8 cellular contexts compared by ENCODE assay signal in the genomic region with DNA sequence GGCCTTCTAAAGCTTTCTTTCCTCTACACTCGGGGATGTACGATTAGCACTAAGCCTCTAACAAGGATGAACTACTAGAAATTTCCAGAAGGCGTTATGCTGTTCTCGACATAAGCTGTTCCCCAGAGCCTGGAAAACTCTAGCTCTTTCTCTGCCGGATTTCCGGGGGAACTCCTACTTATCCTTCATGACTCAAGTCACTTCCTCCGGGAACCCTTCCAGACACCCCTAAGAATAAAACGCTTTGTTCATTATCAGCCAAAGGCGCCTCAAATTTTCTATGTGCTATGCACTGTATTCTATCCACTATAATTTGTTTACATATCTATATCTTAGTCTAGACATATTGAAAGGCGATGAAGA. TPM values are rescaled to one million over a fixed set of nuclear protein-coding genes. Genes with fewer than 3 reads are reported as not detected.
A peak's percentile ranks its signal among the peaks of the same experiment; 100 is the strongest.
DNase-seq lines count a peak whose midpoint lies in the region; ATAC-seq and TF ChIP-seq lines count a peak whose summit lies in the region.

No MANE protein-coding gene starts in this region.

- H3K27me3 ChIP-seq in SJCRH30 = no peaks in the 10 kb centered on the region

- H3K36me3 ChIP-seq in SJCRH30 = no peaks in the 10 kb centered on the region

- H3K4me1 ChIP-seq in SJCRH30 = peaks cover 15% of the 10 kb centered on the region

- no peak for TF ChIP-seq POLR2A in erythroblast (IDR thresholded peaks at IDR 0.05; ENCODE audit: low read length)

- H3K9me3 ChIP-seq in SJCRH30 (replicated peaks) = no peaks in the 10 kb centered on the region

- peak; percentile 52 for ATAC-seq in left lobe of liver
- ATAC-seq in stimulated activated naive CD8-positive, alpha-beta T cell treated with anti-CD3 and anti-CD28 coated beads, Interleukin-15, Interleukin-2, amounts not matched to agents 100 U/mL and 50 U/mL, for 24 hours = no peak

- H3K4me3 ChIP-seq in SJCRH30 (peak overlapping the region; percentile 65), coronary artery (peak overlapping the region; percentile 91)

- peak overlapping the region; percentile 49 for H3K27ac ChIP-seq in SJCRH30
- H3K27ac ChIP-seq in coronary artery = peak overlapping the region; percentile 85 to 98

- TF ChIP-seq CTCF in coronary artery (IDR thresholded peaks at IDR 0.05) = no peak

- DNase-seq in activated CD8-positive, alpha-beta memory T cell treated with anti-CD3 and anti-CD28 coated beads for 4 hours (ENCODE audit: low read depth in 2 of 2) = peak; percentile 17 to 26
- no peak for DNase-seq in activated CD8-positive, alpha-beta memory T cell treated with anti-CD3 and anti-CD28 coated beads, Interleukin-2, amount 50 U/mL, for 4 hours
- peak; percentile 54 to 69 for DNase-seq in SJCRH30
- DNase-seq in coronary artery (ENCODE audit: low spot score) = no peak
- peak; percentile 77 for DNase-seq in left lobe of liver (ENCODE audit: low spot score)
- DNase-seq in stimulated activated naive CD8-positive, alpha-beta T cell treated with anti-CD3 and anti-CD28 coated beads, Interleukin-15, Interleukin-2, amounts not matched to agents 100 U/mL and 50 U/mL, for 24 hours = peak; percentile 45
- DNase-seq in COR-L47 (lab: John Stamatoyannopoulos, UW) = no peak
- DNase-seq in erythroblast (lab: John Stamatoyannopoulos, UW) = no peak

RNA-seq across cellular contexts. Expression of gene SNAP23, which starts 0.5 kb away (rescaled TPM):
- 52.6 and 60.7 TPM in 2 replicates for total RNA-seq in SJCRH30 (2014; rRNA removed; shearing (Covaris generic))
- total RNA-seq in left lobe of liver = 23.4 TPM

RNA-seq across cellular contexts. Expression of gene ZNF106, which starts 4.0 kb away (rescaled TPM):
- 84.6 and 86.2 TPM in 2 replicates for total RNA-seq in SJCRH30 (2014; rRNA removed; shearing (Covaris generic))
- total RNA-seq in left lobe of liver = 20.2 TPM

RNA-seq across cellular contexts. Expression of gene LRRC57, which starts 53.6 kb away (rescaled TPM):
- total RNA-seq in SJCRH30 (2014; rRNA removed; shearing (Covaris generic)) = 23.8 and 26.4 TPM in 2 replicates
- total RNA-seq in left lobe of liver = 8.4 TPM

RNA-seq across cellular contexts. Expression of gene HAUS2, which starts 53.7 kb away (rescaled TPM):
- total RNA-seq in SJCRH30 (2014; rRNA removed; shearing (Covaris generic)) = 54.7 and 59.2 TPM in 2 replicates
- 4.8 TPM for total RNA-seq in left lobe of liver

Comparison
In these comparisons a context has a peak if more than half of its experiments do, and no peak if none do; other contexts are left out.
1. DNase-seq: peak in activated CD8-positive, alpha-beta memory T cell treated with anti-CD3 and anti-CD28 coated beads for 4 hours (2 of 2), SJCRH30 (2 of 2), left lobe of liver (single experiment) and stimulated activated naive CD8-positive, alpha-beta T cell treated with anti-CD3 and anti-CD28 coated beads, Interleukin-15, Interleukin-2, amounts not matched to agents 100 U/mL and 50 U/mL, for 24 hours (single experiment); none in activated CD8-positive, alpha-beta memory T cell treated with anti-CD3 and anti-CD28 coated beads, Interleukin-2, amount 50 U/mL, for 4 hours (single experiment), coronary artery (single experiment), COR-L47 (single experiment) and erythroblast (0 of 2).